In the genomic region with DNA sequence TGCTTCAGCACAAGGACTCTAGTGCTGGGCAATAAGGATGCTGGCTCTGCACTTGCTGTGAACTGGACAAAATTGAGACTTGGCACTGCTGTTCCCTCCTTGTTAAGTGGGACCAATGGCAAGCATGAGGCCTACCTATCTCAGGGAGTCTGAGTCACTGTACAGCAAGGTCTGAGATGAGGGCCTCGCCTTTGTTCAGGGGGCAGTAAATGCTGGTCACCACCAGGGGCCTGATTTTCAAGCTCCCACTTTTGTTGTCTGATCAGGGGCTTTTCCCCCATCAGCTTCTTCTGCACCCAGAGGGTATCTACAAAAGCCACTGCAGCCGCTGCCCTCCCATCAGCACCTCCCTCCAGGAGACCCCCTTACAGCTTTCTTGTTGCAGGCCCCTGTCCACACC, we compare ENCODE assay signal across 21 cellular contexts. TPM values are rescaled to one million over a fixed set of nuclear protein-coding genes. Genes with fewer than 3 reads are reported as not detected.
A peak's percentile ranks its signal among the peaks of the same experiment; 100 is the strongest.
DNase-seq lines count a peak whose midpoint lies in the region; ATAC-seq and TF ChIP-seq lines count a peak whose summit lies in the region.
"Had no signal": no experiment of that assay in that cellular context is flagged by ENCODE, and none has a peak within 500 bp of the region (broad histone marks: within the 10 kb centered on the region; RNA-seq: fewer than 3 reads in every experiment).

No MANE protein-coding gene starts in this region.

- no peak for TF ChIP-seq CTCF in activated CD8-positive, alpha-beta T cell treated with anti-CD3 and anti-CD28 coated beads for 36 hours (IDR thresholded peaks at IDR 0.05)
- peak; percentile 62 for TF ChIP-seq CTCF in endodermal cell (conservative IDR thresholded peaks at IDR 0.05)

- peak; percentile 26 for ATAC-seq in activated CD8-positive, alpha-beta T cell treated with anti-CD3 and anti-CD28 coated beads for 36 hours
- ATAC-seq in activated CD8-positive, alpha-beta T cell treated with anti-CD3 and anti-CD28 coated beads, Interleukin-2, amount 10 ng/mL, durations not matched to agents 7 days and 5 days = no peak
- peak; percentile 13 for ATAC-seq in stimulated activated effector memory CD8-positive, alpha-beta T cell treated with anti-CD3 and anti-CD28 coated beads, Interleukin-12 subunit alpha, Interleukin-12 subunit beta, amount 100 ng/mL, for 72 hours
- ATAC-seq in GM18861 (IDR thresholded peaks at IDR 0.05; ENCODE audit: unreplicated experiment) = no peak
- ATAC-seq: heart left ventricle, Right ventricle myocardium inferior had no signal

- H3K4me3 ChIP-seq in endodermal cell (ENCODE audit: low read length) = no peak overlapping the region
- H3K4me3 ChIP-seq: BLaER1, coronary artery, heart left ventricle, spleen had no signal

- H3K27me3 Mint-ChIP-seq in activated CD8-positive, alpha-beta T cell treated with anti-CD3 and anti-CD28 coated beads for 36 hours = no peaks in the 10 kb centered on the region
- no peaks in the 10 kb centered on the region for H3K27me3 Mint-ChIP-seq in activated CD8-positive, alpha-beta T cell treated with anti-CD3 and anti-CD28 coated beads, Interleukin-2, amount 10 ng/mL, durations not matched to agents 7 days and 5 days (ENCODE audit: low read depth)
- no peaks in the 10 kb centered on the region for H3K27me3 Mint-ChIP-seq in endodermal cell (ENCODE audit: insufficient read depth)

- H3K27ac Mint-ChIP-seq in activated CD8-positive, alpha-beta T cell treated with anti-CD3 and anti-CD28 coated beads for 36 hours = no peak overlapping the region
- H3K27ac Mint-ChIP-seq in activated CD8-positive, alpha-beta T cell treated with anti-CD3 and anti-CD28 coated beads, Interleukin-2, amount 10 ng/mL, durations not matched to agents 7 days and 5 days = no peak overlapping the region
- no peak overlapping the region for H3K27ac Mint-ChIP-seq in endodermal cell
- H3K27ac Mint-ChIP-seq in stimulated activated effector memory CD8-positive, alpha-beta T cell treated with anti-CD3 and anti-CD28 coated beads, Interleukin-12 subunit alpha, Interleukin-12 subunit beta, amount 100 ng/mL, for 72 hours = no peak overlapping the region
- H3K27ac Mint-ChIP-seq: activated T-helper 17 cell treated with anti-CD3 and anti-CD28 coated beads, Interleukin-2, amount 50 U/mL, for 72 hours; immature natural killer cell had no signal

- intact Hi-C loops in activated CD8-positive, alpha-beta T cell treated with anti-CD3 and anti-CD28 coated beads for 36 hours (cut with micrococcal nuclease) = no loop called here
- intact Hi-C loops in posterior cingulate gyrus (cut with DNase I) = no loop called here

- POLR2A ChIA-PET in activated CD8-positive, alpha-beta T cell treated with anti-CD3 and anti-CD28 coated beads for 36 hours (lab: Charles Lee) = no interaction called here
- POLR2A ChIA-PET in activated CD8-positive, alpha-beta T cell treated with anti-CD3 and anti-CD28 coated beads, Interleukin-2, amount 10 ng/mL, durations not matched to agents 7 days and 5 days (lab: Charles Lee) = no interaction called here

- no peak overlapping the region for H3K9ac ChIP-seq in endodermal cell (ENCODE audit: extremely low read depth, low read length, poor library complexity, severe bottlenecking)
- H3K9ac ChIP-seq: BLaER1 had no signal

- WGBS in endodermal cell (ENCODE audit: insufficient coverage in 1 of 2, insufficient read length in 1 of 2), 2 experiments = 91 to 100% methylated on average over 2 of the region's 2 CpGs

- H3K9me3 Mint-ChIP-seq in activated CD8-positive, alpha-beta T cell treated with anti-CD3 and anti-CD28 coated beads for 36 hours = peaks cover 1% of the 10 kb centered on the region
- H3K9me3 Mint-ChIP-seq in activated CD8-positive, alpha-beta T cell treated with anti-CD3 and anti-CD28 coated beads, Interleukin-2, amount 10 ng/mL, durations not matched to agents 7 days and 5 days (ENCODE audit: insufficient read depth) = no peaks in the 10 kb centered on the region
- peaks cover 3% of the 10 kb centered on the region for H3K9me3 Mint-ChIP-seq in endodermal cell
- H3K9me3 Mint-ChIP-seq in stimulated activated effector memory CD8-positive, alpha-beta T cell treated with anti-CD3 and anti-CD28 coated beads, Interleukin-12 subunit alpha, Interleukin-12 subunit beta, amount 100 ng/mL, for 72 hours = no peaks in the 10 kb centered on the region
- H3K9me3 Mint-ChIP-seq: activated T-helper 17 cell treated with anti-CD3 and anti-CD28 coated beads, Interleukin-2, amount 50 U/mL, for 72 hours; immature natural killer cell had no signal

- no peaks in the 10 kb centered on the region for H3K9me3 ChIP-seq in endodermal cell (ENCODE audit: control insufficient read depth, low read length)
- H3K9me3 ChIP-seq: BLaER1, neutrophil, spleen had no signal

- CTCF ChIA-PET in activated CD8-positive, alpha-beta T cell treated with anti-CD3 and anti-CD28 coated beads for 36 hours (lab: Charles Lee) = interaction anchor here (1.5 kb wide), 1 partner anchor 9 kb away, joined by 4 read pairs; no protein-coding TSS in a partner anchor
- CTCF ChIA-PET in activated CD8-positive, alpha-beta T cell treated with anti-CD3 and anti-CD28 coated beads, Interleukin-2, amount 10 ng/mL, durations not matched to agents 7 days and 5 days (lab: Charles Lee) = interaction anchor here (1.2 kb wide), 1 partner anchor 22 kb away, joined by 3 read pairs; a partner anchor contains a TSS

- no peak overlapping the region for H3K27ac ChIP-seq in endodermal cell (ENCODE audit: low read depth, low read length)
- H3K27ac ChIP-seq: BLaER1, coronary artery, heart left ventricle, neutrophil, spleen had no signal

- H3K4me1 Mint-ChIP-seq in activated CD8-positive, alpha-beta T cell treated with anti-CD3 and anti-CD28 coated beads for 36 hours (ENCODE audit: low read depth) = peaks cover 11% of the 10 kb centered on the region
- H3K4me1 Mint-ChIP-seq in activated CD8-positive, alpha-beta T cell treated with anti-CD3 and anti-CD28 coated beads, Interleukin-2, amount 10 ng/mL, durations not matched to agents 7 days and 5 days (ENCODE audit: low read depth) = peaks cover 8% of the 10 kb centered on the region
- H3K4me1 Mint-ChIP-seq in endodermal cell = peaks cover 3% of the 10 kb centered on the region
- peaks cover 13% of the 10 kb centered on the region for H3K4me1 Mint-ChIP-seq in stimulated activated effector memory CD8-positive, alpha-beta T cell treated with anti-CD3 and anti-CD28 coated beads, Interleukin-12 subunit alpha, Interleukin-12 subunit beta, amount 100 ng/mL, for 72 hours
- H3K4me1 Mint-ChIP-seq: activated T-helper 17 cell treated with anti-CD3 and anti-CD28 coated beads, Interleukin-2, amount 50 U/mL, for 72 hours had no signal

- H3K27me3 ChIP-seq in endodermal cell (ENCODE audit: control insufficient read depth, insufficient read depth, low read length, poor library complexity, severe bottlenecking) = no peaks in the 10 kb centered on the region
- H3K27me3 ChIP-seq: BLaER1, heart left ventricle, neutrophil, spleen had no signal

- no peaks in the 10 kb centered on the region for H3K36me3 Mint-ChIP-seq in activated CD8-positive, alpha-beta T cell treated with anti-CD3 and anti-CD28 coated beads for 36 hours (ENCODE audit: low read depth)
- H3K36me3 Mint-ChIP-seq in activated CD8-positive, alpha-beta T cell treated with anti-CD3 and anti-CD28 coated beads, Interleukin-2, amount 10 ng/mL, durations not matched to agents 7 days and 5 days (ENCODE audit: low read depth) = no peaks in the 10 kb centered on the region
- H3K36me3 Mint-ChIP-seq in endodermal cell (ENCODE audit: low read depth) = no peaks in the 10 kb centered on the region
- no peaks in the 10 kb centered on the region for H3K36me3 Mint-ChIP-seq in stimulated activated effector memory CD8-positive, alpha-beta T cell treated with anti-CD3 and anti-CD28 coated beads, Interleukin-12 subunit alpha, Interleukin-12 subunit beta, amount 100 ng/mL, for 72 hours
- H3K36me3 Mint-ChIP-seq: immature natural killer cell had no signal

- H3K36me3 ChIP-seq in endodermal cell (ENCODE audit: control insufficient read depth, insufficient read depth, low read length) = no peaks in the 10 kb centered on the region
- H3K36me3 ChIP-seq: BLaER1, heart left ventricle, neutrophil, spleen had no signal

- no peaks in the 10 kb centered on the region for H3K4me1 ChIP-seq in endodermal cell (ENCODE audit: control insufficient read depth, insufficient read depth, low read length)
- H3K4me1 ChIP-seq: BLaER1 had no signal

- H3K4me3 Mint-ChIP-seq in activated CD8-positive, alpha-beta T cell treated with anti-CD3 and anti-CD28 coated beads for 36 hours = no peak overlapping the region
- H3K4me3 Mint-ChIP-seq in activated CD8-positive, alpha-beta T cell treated with anti-CD3 and anti-CD28 coated beads, Interleukin-2, amount 10 ng/mL, durations not matched to agents 7 days and 5 days = no peak overlapping the region
- H3K4me3 Mint-ChIP-seq in endodermal cell = no peak overlapping the region
- no peak overlapping the region for H3K4me3 Mint-ChIP-seq in stimulated activated effector memory CD8-positive, alpha-beta T cell treated with anti-CD3 and anti-CD28 coated beads, Interleukin-12 subunit alpha, Interleukin-12 subunit beta, amount 100 ng/mL, for 72 hours
- H3K4me3 Mint-ChIP-seq: activated T-helper 17 cell treated with anti-CD3 and anti-CD28 coated beads, Interleukin-2, amount 50 U/mL, for 72 hours; immature natural killer cell had no signal

- peak; percentile 8 for DNase-seq in activated CD8-positive, alpha-beta T cell treated with anti-CD3 and anti-CD28 coated beads for 36 hours
- DNase-seq in activated CD8-positive, alpha-beta T cell treated with anti-CD3 and anti-CD28 coated beads, Interleukin-2, amount 10 ng/mL, durations not matched to agents 7 days and 5 days = no peak
- peak; percentile 6 for DNase-seq in NAMALWA (ENCODE audit: low spot score)
- no peak for DNase-seq in endodermal cell
- no peak for DNase-seq in stimulated activated effector memory CD8-positive, alpha-beta T cell treated with anti-CD3 and anti-CD28 coated beads, Interleukin-12 subunit alpha, Interleukin-12 subunit beta, amount 100 ng/mL, for 72 hours (ENCODE audit: low spot score in 2 of 2)
- DNase-seq in posterior cingulate gyrus = no peak
- no peak for DNase-seq in NCI-H187 (lab: John Stamatoyannopoulos, UW)
- DNase-seq: activated CD4-positive, alpha-beta T cell treated with anti-CD3 and anti-CD28 coated beads for 1 hour; GDM1; heart left ventricle; immature natural killer cell; NCI-H2107; NCI-H510A treated with DMSO at 0.1 percent for 48 hours; spleen; stimulated activated CD4-positive, alpha-beta T cell treated with anti-CD3 and anti-CD28 coated beads, Interleukin-4, amount 100 ng/mL, for 4 hours had no signal

RNA-seq across cellular contexts. Expression of a gene that starts 22.8 kb away (rescaled TPM):
- 10 to 100 TPM; 66.4 to 68.9 TPM for total RNA-seq in activated CD8-positive, alpha-beta T cell treated with anti-CD3 and anti-CD28 coated beads for 36 hours
- 10 to 100 TPM; 57.9 to 58.8 TPM for total RNA-seq in activated CD8-positive, alpha-beta T cell treated with anti-CD3 and anti-CD28 coated beads, Interleukin-2, amount 10 ng/mL, durations not matched to agents 7 days and 5 days
- total RNA-seq in endodermal cell = 100 to 1,000 TPM in 1 of 2 donors, 10 to 100 TPM in 1; 87.7 to 130 TPM
- 148 TPM for polyA plus RNA-seq in endodermal cell (2013, experiment 1 of 2)
- polyA plus RNA-seq in endodermal cell (2013, experiment 2 of 2) = 147 TPM

RNA-seq across cellular contexts. Expression of a gene that starts 27.6 kb away (rescaled TPM):
- total RNA-seq in activated CD8-positive, alpha-beta T cell treated with anti-CD3 and anti-CD28 coated beads for 36 hours = 100 to 1,000 TPM; 115 to 117 TPM
- 100 to 1,000 TPM; 118 to 127 TPM for total RNA-seq in activated CD8-positive, alpha-beta T cell treated with anti-CD3 and anti-CD28 coated beads, Interleukin-2, amount 10 ng/mL, durations not matched to agents 7 days and 5 days
- total RNA-seq in endodermal cell = 10 to 100 TPM; 51.9 to 61.6 TPM
- 38.2 TPM for polyA plus RNA-seq in endodermal cell (2013, experiment 1 of 2)
- 35.9 TPM for polyA plus RNA-seq in endodermal cell (2013, experiment 2 of 2)

Comparison
In these comparisons a context has a peak if more than half of its experiments do, and no peak if none do; other contexts are left out.
1. ATAC-seq: peak in activated CD8-positive, alpha-beta T cell treated with anti-CD3 and anti-CD28 coated beads for 36 hours (single experiment) and stimulated activated effector memory CD8-positive, alpha-beta T cell treated with anti-CD3 and anti-CD28 coated beads, Interleukin-12 subunit alpha, Interleukin-12 subunit beta, amount 100 ng/mL, for 72 hours (single experiment); none in activated CD8-positive, alpha-beta T cell treated with anti-CD3 and anti-CD28 coated beads, Interleukin-2, amount 10 ng/mL, durations not matched to agents 7 days and 5 days (single experiment) and GM18861 (single experiment).
2. DNase-seq: peak in activated CD8-positive, alpha-beta T cell treated with anti-CD3 and anti-CD28 coated beads for 36 hours (single experiment) and NAMALWA (single experiment); none in activated CD8-positive, alpha-beta T cell treated with anti-CD3 and anti-CD28 coated beads, Interleukin-2, amount 10 ng/mL, durations not matched to agents 7 days and 5 days (single experiment), endodermal cell (single experiment), stimulated activated effector memory CD8-positive, alpha-beta T cell treated with anti-CD3 and anti-CD28 coated beads, Interleukin-12 subunit alpha, Interleukin-12 subunit beta, amount 100 ng/mL, for 72 hours (0 of 2), posterior cingulate gyrus (0 of 10) and NCI-H187 (0 of 2).